20 cellular contexts compared by ENCODE assay signal in genomic region chr1:65011983-65012382, GRCh38. TPM values are rescaled to one million over a fixed set of nuclear protein-coding genes. Genes with fewer than 3 reads are reported as not detected.
DNase-seq lines count a peak whose midpoint lies in the region; ATAC-seq lines count a peak whose summit lies in the region.
"Had no signal": no experiment of that assay in that cellular context is flagged by ENCODE, and none has a peak within 500 bp of the region (broad histone marks: within the 10 kb centered on the region; RNA-seq: fewer than 3 reads in every experiment).

No MANE protein-coding gene starts in this region.

- POLR2A ChIA-PET in activated CD8-positive, alpha-beta T cell treated with anti-CD3 and anti-CD28 coated beads, Interleukin-2, amount 10 ng/mL, durations not matched to agents 7 days and 5 days (lab: Charles Lee) = interaction anchor here (0.8 kb wide), 1 partner anchor 9 kb away, joined by 4 read pairs; no protein-coding TSS in a partner anchor

- H3K27ac Mint-ChIP-seq in activated CD8-positive, alpha-beta T cell treated with anti-CD3 and anti-CD28 coated beads, Interleukin-2, amount 10 ng/mL, durations not matched to agents 7 days and 5 days = peak overlapping the region; percentile 86
- H3K27ac Mint-ChIP-seq in natural killer cell treated with Interleukin-12 subunit alpha and Interleukin-12 subunit beta and Interleukin-15 and Interleukin-18, amount 100 ng/mL, for 72 hours = peak overlapping the region; percentile 91 to 94

- H3K9me3 Mint-ChIP-seq in activated CD8-positive, alpha-beta T cell treated with anti-CD3 and anti-CD28 coated beads, Interleukin-2, amount 10 ng/mL, durations not matched to agents 7 days and 5 days (ENCODE audit: insufficient read depth) = peaks cover 4% of the 10 kb centered on the region
- H3K9me3 Mint-ChIP-seq in natural killer cell treated with Interleukin-12 subunit alpha and Interleukin-12 subunit beta and Interleukin-15 and Interleukin-18, amount 100 ng/mL, for 72 hours = peaks cover 2% of the 10 kb centered on the region

- CTCF ChIA-PET in activated CD8-positive, alpha-beta T cell treated with anti-CD3 and anti-CD28 coated beads, Interleukin-2, amount 10 ng/mL, durations not matched to agents 7 days and 5 days (lab: Charles Lee) = interaction anchor here (1.7 to 2.5 kb wide), 3 partner anchors 9 to 50 kb away, joined by 5 to 7 read pairs (median 7); no protein-coding TSS in a partner anchor

- DNase-seq in activated CD4-positive, CD25-positive, alpha-beta regulatory T cell treated with anti-CD3 and anti-CD28 coated beads, Interleukin-2, amount 50 U/mL, for 72 hours = no peak
- DNase-seq in KG1 (lab: John Stamatoyannopoulos, UW) = peak; percentile 30
- DNase-seq in activated CD8-positive, alpha-beta T cell treated with anti-CD3 and anti-CD28 coated beads, Interleukin-2, amount 10 ng/mL, durations not matched to agents 7 days and 5 days = peak; percentile 44
- DNase-seq in natural killer cell treated with Interleukin-12 subunit alpha and Interleukin-12 subunit beta and Interleukin-15 and Interleukin-18, amount 100 ng/mL, for 72 hours (ENCODE audit: low spot score) = peak; percentile 81
- no peak for DNase-seq in stimulated activated CD4-positive, alpha-beta T cell treated with anti-CD3 and anti-CD28 coated beads, Interleukin-4, amount 100 ng/mL, for 4 hours
- no peak for DNase-seq in NCI-H2227 (lab: John Stamatoyannopoulos, UW; ENCODE audit: unreplicated experiment)
- DNase-seq in NAMALWA (ENCODE audit: low spot score) = no peak
- DNase-seq: activated CD4-positive, CD25-positive, alpha-beta regulatory T cell; BE2C; body of pancreas; Kasumi-1; NCI-H1417 treated with DMSO at 0.1 percent for 48 hours; NCI-H2171; NCI-H748 treated with DMSO at 0.1 percent for 48 hours; ovary; PC-3; SIG-M5; stimulated activated CD4-positive, alpha-beta T cell treated with anti-CD3 and anti-CD28 coated beads, Interleukin-1b, Interleukin-23, amount 100 ng/mL, for 48 hours; T-helper 17 cell had no signal

- no peaks in the 10 kb centered on the region for H3K27me3 Mint-ChIP-seq in activated CD8-positive, alpha-beta T cell treated with anti-CD3 and anti-CD28 coated beads, Interleukin-2, amount 10 ng/mL, durations not matched to agents 7 days and 5 days (ENCODE audit: low read depth)
- no peaks in the 10 kb centered on the region for H3K27me3 Mint-ChIP-seq in natural killer cell treated with Interleukin-12 subunit alpha and Interleukin-12 subunit beta and Interleukin-15 and Interleukin-18, amount 100 ng/mL, for 72 hours
- H3K27me3 Mint-ChIP-seq: T-helper 17 cell had no signal

- peaks cover 45% of the 10 kb centered on the region for H3K4me1 Mint-ChIP-seq in activated CD8-positive, alpha-beta T cell treated with anti-CD3 and anti-CD28 coated beads, Interleukin-2, amount 10 ng/mL, durations not matched to agents 7 days and 5 days (ENCODE audit: low read depth)
- H3K4me1 Mint-ChIP-seq in natural killer cell treated with Interleukin-12 subunit alpha and Interleukin-12 subunit beta and Interleukin-15 and Interleukin-18, amount 100 ng/mL, for 72 hours (ENCODE audit: low read depth in 2 of 2) = peaks cover 43% of the 10 kb centered on the region in 2 donors

- H3K4me3 Mint-ChIP-seq in activated CD8-positive, alpha-beta T cell treated with anti-CD3 and anti-CD28 coated beads, Interleukin-2, amount 10 ng/mL, durations not matched to agents 7 days and 5 days = peak overlapping the region; percentile 13
- H3K4me3 Mint-ChIP-seq in natural killer cell treated with Interleukin-12 subunit alpha and Interleukin-12 subunit beta and Interleukin-15 and Interleukin-18, amount 100 ng/mL, for 72 hours = peak overlapping the region; percentile 61
- H3K4me3 Mint-ChIP-seq: T-helper 17 cell had no signal

- ATAC-seq in activated CD4-positive, CD25-positive, alpha-beta regulatory T cell treated with anti-CD3 and anti-CD28 coated beads, Interleukin-2, amount 50 U/mL, for 24 hours = peak; percentile 48
- peak; percentile 50 for ATAC-seq in activated CD8-positive, alpha-beta T cell treated with anti-CD3 and anti-CD28 coated beads, Interleukin-2, amount 10 ng/mL, durations not matched to agents 7 days and 5 days
- peak; percentile 94 for ATAC-seq in natural killer cell treated with Interleukin-12 subunit alpha and Interleukin-12 subunit beta and Interleukin-15 and Interleukin-18, amount 100 ng/mL, for 72 hours
- ATAC-seq: body of pancreas, PC-3, T-helper 17 cell had no signal

- H3K36me3 Mint-ChIP-seq in activated CD8-positive, alpha-beta T cell treated with anti-CD3 and anti-CD28 coated beads, Interleukin-2, amount 10 ng/mL, durations not matched to agents 7 days and 5 days (ENCODE audit: low read depth) = peaks cover 22% of the 10 kb centered on the region
- no peaks in the 10 kb centered on the region for H3K36me3 Mint-ChIP-seq in natural killer cell treated with Interleukin-12 subunit alpha and Interleukin-12 subunit beta and Interleukin-15 and Interleukin-18, amount 100 ng/mL, for 72 hours

RNA-seq across cellular contexts. Expression of gene JAK1, which starts 45.6 kb away (rescaled TPM):
- total RNA-seq in activated CD8-positive, alpha-beta T cell treated with anti-CD3 and anti-CD28 coated beads, Interleukin-2, amount 10 ng/mL, durations not matched to agents 7 days and 5 days = 100 to 1,000 TPM; 156 to 159 TPM
- 100 to 1,000 TPM; 132 to 198 TPM for total RNA-seq in natural killer cell treated with Interleukin-12 subunit alpha and Interleukin-12 subunit beta and Interleukin-15 and Interleukin-18, amount 100 ng/mL, for 72 hours

Comparison
In these comparisons a context has a peak if more than half of its experiments do, and no peak if none do; other contexts are left out.
1. DNase-seq: peak in KG1 (single experiment), activated CD8-positive, alpha-beta T cell treated with anti-CD3 and anti-CD28 coated beads, Interleukin-2, amount 10 ng/mL, durations not matched to agents 7 days and 5 days (single experiment) and natural killer cell treated with Interleukin-12 subunit alpha and Interleukin-12 subunit beta and Interleukin-15 and Interleukin-18, amount 100 ng/mL, for 72 hours (single experiment); none in activated CD4-positive, CD25-positive, alpha-beta regulatory T cell treated with anti-CD3 and anti-CD28 coated beads, Interleukin-2, amount 50 U/mL, for 72 hours (single experiment), stimulated activated CD4-positive, alpha-beta T cell treated with anti-CD3 and anti-CD28 coated beads, Interleukin-4, amount 100 ng/mL, for 4 hours (0 of 2), NCI-H2227 (single experiment) and NAMALWA (single experiment).
2. Peak in every context shown above with its lines, with median percentiles within 50 percentile points of each other: ATAC-seq.